ENCODE assay signal across 1 cellular context in the genomic region with DNA sequence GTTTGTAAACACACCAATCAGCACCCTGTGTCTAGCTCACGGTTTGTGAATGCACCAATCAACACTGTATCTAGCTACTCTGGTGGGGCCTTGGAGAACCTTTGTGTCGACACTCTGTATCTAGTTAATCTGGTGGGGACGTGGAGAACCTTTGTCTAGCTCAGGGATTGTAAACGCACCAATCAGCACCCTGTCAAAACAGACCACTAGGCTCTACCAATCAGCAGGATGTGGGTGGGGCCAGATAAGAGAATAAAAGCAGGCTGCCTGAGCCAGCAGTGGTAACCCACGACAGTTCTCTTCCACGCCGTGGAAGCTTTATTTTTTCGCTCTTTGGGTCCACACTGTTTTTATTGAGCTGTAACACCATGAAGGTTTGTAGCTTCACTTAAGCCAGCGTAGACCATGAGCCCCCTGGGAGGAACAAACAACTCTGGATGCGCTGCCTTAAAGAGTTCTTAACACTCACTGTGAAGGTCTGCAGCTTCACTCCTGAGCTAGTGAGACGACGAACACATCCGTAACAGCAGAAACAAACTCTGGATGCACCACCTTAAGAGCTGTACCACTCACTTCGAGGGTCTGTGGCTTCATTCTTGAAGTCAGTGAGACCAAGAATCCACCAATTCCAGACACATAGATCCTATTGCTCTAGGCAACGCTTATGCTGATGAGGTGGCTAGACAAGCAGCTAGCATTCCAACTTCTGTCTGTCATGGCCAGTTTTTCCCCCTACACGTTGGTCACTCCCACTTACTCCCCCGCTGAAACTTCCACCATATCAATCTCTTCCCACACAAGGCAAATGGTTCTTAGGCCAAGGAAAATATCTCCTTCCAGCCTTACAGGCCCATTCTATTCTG.
TF ChIP-seq lines count a peak whose summit lies in the region.
"Not testable (repeated sequence)": the region's sequence is repeated elsewhere in the genome, so short reads cannot be mapped to it uniquely, and the experiment has no call there.

No MANE protein-coding gene starts in this region.

TF ChIP-seq in K562, 482 proteins besides CTCF, POLR2A, EP300 and RAD21 (continued from another document):
- TF ChIP-seq, protein P1, sequence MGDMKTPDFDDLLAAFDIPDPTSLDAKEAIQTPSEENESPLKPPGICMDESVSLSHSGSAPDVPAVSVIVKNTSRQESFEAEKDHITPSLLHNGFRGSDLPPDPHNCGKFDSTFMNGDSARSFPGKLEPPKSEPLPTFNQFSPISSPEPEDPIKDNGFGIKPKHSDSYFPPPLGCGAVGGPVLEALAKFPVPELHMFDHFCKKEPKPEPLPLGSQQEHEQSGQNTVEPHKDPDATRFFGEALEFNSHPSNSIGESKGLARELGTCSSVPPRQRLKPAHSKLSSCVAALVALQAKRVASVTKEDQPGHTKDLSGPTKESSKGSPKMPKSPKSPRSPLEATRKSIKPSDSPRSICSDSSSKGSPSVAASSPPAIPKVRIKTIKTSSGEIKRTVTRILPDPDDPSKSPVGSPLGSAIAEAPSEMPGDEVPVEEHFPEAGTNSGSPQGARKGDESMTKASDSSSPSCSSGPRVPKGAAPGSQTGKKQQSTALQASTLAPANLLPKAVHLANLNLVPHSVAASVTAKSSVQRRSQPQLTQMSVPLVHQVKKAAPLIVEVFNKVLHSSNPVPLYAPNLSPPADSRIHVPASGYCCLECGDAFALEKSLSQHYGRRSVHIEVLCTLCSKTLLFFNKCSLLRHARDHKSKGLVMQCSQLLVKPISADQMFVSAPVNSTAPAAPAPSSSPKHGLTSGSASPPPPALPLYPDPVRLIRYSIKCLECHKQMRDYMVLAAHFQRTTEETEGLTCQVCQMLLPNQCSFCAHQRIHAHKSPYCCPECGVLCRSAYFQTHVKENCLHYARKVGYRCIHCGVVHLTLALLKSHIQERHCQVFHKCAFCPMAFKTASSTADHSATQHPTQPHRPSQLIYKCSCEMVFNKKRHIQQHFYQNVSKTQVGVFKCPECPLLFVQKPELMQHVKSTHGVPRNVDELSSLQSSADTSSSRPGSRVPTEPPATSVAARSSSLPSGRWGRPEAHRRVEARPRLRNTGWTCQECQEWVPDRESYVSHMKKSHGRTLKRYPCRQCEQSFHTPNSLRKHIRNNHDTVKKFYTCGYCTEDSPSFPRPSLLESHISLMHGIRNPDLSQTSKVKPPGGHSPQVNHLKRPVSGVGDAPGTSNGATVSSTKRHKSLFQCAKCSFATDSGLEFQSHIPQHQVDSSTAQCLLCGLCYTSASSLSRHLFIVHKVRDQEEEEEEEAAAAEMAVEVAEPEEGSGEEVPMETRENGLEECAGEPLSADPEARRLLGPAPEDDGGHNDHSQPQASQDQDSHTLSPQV (IDR thresholded peaks at IDR 0.05): peak; percentile 59; the same call in 1 of the 2 replicates
- TF ChIP-seq HDAC1 (IDR thresholded peaks at IDR 0.05) (peak; percentile 48 to 65; a peak in 1 of 4 replicates), TBL1XR1 (IDR thresholded peaks at IDR 0.05; ENCODE audit: low read length in 2 of 2) (0 out of 4 replicates have a peak, but pooled peaks of 1 of the 2 experiments have one; percentile 22), THRAP3 (IDR thresholded peaks at IDR 0.05; ENCODE audit: borderline replicate concordance) (peak; percentile 56; the same call in 1 of the 2 replicates), EGR1 (conservative IDR thresholded peaks at IDR 0.05) (peak; percentile 89), EHMT2 (IDR thresholded peaks at IDR 0.05) (peak; percentile 52), DPF2 (IDR thresholded peaks at IDR 0.05) (peak; percentile 50; the same call in 1 of the 2 replicates), MTA3 (IDR thresholded peaks at IDR 0.05; ENCODE audit: borderline replicate concordance) (peak; percentile 62; the same call in 1 of the 2 replicates), NFYB (IDR thresholded peaks at IDR 0.05; ENCODE audit: extremely low read depth, insufficient read length) (peak; percentile 77), NCOR1 (IDR thresholded peaks at IDR 0.05) (peak; percentile 39), KDM1A (IDR thresholded peaks at IDR 0.05) (peak in 1 of 2 experiments; percentile 55; a peak in 1 of 4 replicates), RFX1 (IDR thresholded peaks at IDR 0.05) (peak; percentile 42), SMARCA4 (IDR thresholded peaks at IDR 0.05) (peak; percentile 45; the same call in 1 of the 2 replicates)
- TF ChIP-seq, protein P2, sequence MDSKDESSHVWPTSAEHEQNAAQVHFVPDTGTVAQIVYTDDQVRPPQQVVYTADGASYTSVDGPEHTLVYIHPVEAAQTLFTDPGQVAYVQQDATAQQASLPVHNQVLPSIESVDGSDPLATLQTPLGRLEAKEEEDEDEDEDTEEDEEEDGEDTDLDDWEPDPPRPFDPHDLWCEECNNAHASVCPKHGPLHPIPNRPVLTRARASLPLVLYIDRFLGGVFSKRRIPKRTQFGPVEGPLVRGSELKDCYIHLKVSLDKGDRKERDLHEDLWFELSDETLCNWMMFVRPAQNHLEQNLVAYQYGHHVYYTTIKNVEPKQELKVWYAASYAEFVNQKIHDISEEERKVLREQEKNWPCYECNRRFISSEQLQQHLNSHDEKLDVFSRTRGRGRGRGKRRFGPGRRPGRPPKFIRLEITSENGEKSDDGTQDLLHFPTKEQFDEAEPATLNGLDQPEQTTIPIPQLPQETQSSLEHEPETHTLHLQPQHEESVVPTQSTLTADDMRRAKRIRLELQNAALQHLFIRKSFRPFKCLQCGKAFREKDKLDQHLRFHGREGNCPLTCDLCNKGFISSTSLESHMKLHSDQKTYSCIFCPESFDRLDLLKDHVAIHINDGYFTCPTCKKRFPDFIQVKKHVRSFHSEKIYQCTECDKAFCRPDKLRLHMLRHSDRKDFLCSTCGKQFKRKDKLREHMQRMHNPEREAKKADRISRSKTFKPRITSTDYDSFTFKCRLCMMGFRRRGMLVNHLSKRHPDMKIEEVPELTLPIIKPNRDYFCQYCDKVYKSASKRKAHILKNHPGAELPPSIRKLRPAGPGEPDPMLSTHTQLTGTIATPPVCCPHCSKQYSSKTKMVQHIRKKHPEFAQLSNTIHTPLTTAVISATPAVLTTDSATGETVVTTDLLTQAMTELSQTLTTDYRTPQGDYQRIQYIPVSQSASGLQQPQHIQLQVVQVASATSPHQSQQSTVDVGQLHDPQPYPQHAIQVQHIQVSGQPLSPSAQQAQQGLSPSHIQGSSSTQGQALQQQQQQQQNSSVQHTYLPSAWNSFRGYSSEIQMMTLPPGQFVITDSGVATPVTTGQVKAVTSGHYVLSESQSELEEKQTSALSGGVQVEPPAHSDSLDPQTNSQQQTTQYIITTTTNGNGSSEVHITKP (IDR thresholded peaks at IDR 0.05; ENCODE audit: partially characterized antibody): peak; percentile 91
- TF ChIP-seq, protein P3, sequence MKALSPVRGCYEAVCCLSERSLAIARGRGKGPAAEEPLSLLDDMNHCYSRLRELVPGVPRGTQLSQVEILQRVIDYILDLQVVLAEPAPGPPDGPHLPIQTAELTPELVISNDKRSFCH (CRISPR knock-in tag; IDR thresholded peaks at IDR 0.05): not testable (repeated sequence)
- TF ChIP-seq, protein P3 (tag; IDR thresholded peaks at IDR 0.05): 0 out of 2 replicates have a peak, but pooled peaks have one; percentile 9
